2 cellular contexts compared by ENCODE assay signal in genomic region chr15:81274255-81274654, GRCh38.
TF ChIP-seq lines count a peak whose summit lies in the region.

No MANE protein-coding gene starts in this region.

TF ChIP-seq in GM23338, 12 proteins besides CTCF, POLR2A, EP300 and RAD21:
- TF ChIP-seq ZNF462 (CRISPR knock-in tag; IDR thresholded peaks at IDR 0.05) (no peak), ZNF331 (CRISPR knock-in tag; IDR thresholded peaks at IDR 0.05; ENCODE audit: low read depth) (no peak), CREB1 (CRISPR knock-in tag; IDR thresholded peaks at IDR 0.05; ENCODE audit: low read depth) (no peak), JUNB (IDR thresholded peaks at IDR 0.05; ENCODE audit: unreplicated experiment) (no peak), REST (IDR thresholded peaks at IDR 0.05; ENCODE audit: unreplicated experiment) (no peak), ZNF114 (CRISPR knock-in tag; IDR thresholded peaks at IDR 0.05) (no peak), NANOG (IDR thresholded peaks at IDR 0.05; ENCODE audit: borderline replicate concordance) (no peak), POLR2AphosphoS5 (IDR thresholded peaks at IDR 0.05; ENCODE audit: low read depth) (no peak), EZH2 (IDR thresholded peaks at IDR 0.05; ENCODE audit: low read depth, unreplicated experiment) (no peak)

TF ChIP-seq in H1, 55 proteins besides CTCF, POLR2A, EP300 and RAD21:
- TF ChIP-seq POLR2AphosphoS5 (IDR thresholded peaks at IDR 0.05; ENCODE audit: low read depth, low read length) (no peak), RNF2 (IDR thresholded peaks at IDR 0.05; ENCODE audit: borderline replicate concordance, low read depth, low read length, missing control alignments, poor library complexity, severe bottlenecking) (no peak), CREB1 (IDR thresholded peaks at IDR 0.05) (no peak), CBX8 (IDR thresholded peaks at IDR 0.05; ENCODE audit: borderline replicate concordance, low read depth, low read length) (no peak), SIN3A (conservative IDR thresholded peaks at IDR 0.05 in 1 of 2, IDR thresholded peaks at IDR 0.05 in 1 of 2; ENCODE audit: low read depth in 1 of 2, low read length in 2 of 2) (no peak), ASH2L (IDR thresholded peaks at IDR 0.05; ENCODE audit: low read length) (no peak), EGR1 (IDR thresholded peaks at IDR 0.05; ENCODE audit: borderline replicate concordance, low read depth, low read length) (no peak), PHF8 (conservative IDR thresholded peaks at IDR 0.05; ENCODE audit: low read depth, low read length) (no peak), EZH2 (IDR thresholded peaks at IDR 0.05; ENCODE audit: low read depth, low read length, severe bottlenecking) (no peak), GABPA (IDR thresholded peaks at IDR 0.05; ENCODE audit: borderline replicate concordance, insufficient read depth, low read length) (no peak), HDAC2 (IDR thresholded peaks at IDR 0.05; ENCODE audit: borderline replicate concordance in 1 of 2, low read depth in 2 of 2, low read length in 2 of 2) (no peak), JUND (IDR thresholded peaks at IDR 0.05; ENCODE audit: low read length) (no peak), BACH1 (IDR thresholded peaks at IDR 0.05; ENCODE audit: low read length) (no peak), KDM1A (IDR thresholded peaks at IDR 0.05; ENCODE audit: borderline replicate concordance, low read length) (no peak)
- TF ChIP-seq, protein P1, sequence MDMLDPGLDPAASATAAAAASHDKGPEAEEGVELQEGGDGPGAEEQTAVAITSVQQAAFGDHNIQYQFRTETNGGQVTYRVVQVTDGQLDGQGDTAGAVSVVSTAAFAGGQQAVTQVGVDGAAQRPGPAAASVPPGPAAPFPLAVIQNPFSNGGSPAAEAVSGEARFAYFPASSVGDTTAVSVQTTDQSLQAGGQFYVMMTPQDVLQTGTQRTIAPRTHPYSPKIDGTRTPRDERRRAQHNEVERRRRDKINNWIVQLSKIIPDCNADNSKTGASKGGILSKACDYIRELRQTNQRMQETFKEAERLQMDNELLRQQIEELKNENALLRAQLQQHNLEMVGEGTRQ (IDR thresholded peaks at IDR 0.05; ENCODE audit: low read length): no peak
TF ChIP-seq in H1: peak in this region for 0.
